10 cellular contexts compared by ENCODE assay signal in the genomic region with DNA sequence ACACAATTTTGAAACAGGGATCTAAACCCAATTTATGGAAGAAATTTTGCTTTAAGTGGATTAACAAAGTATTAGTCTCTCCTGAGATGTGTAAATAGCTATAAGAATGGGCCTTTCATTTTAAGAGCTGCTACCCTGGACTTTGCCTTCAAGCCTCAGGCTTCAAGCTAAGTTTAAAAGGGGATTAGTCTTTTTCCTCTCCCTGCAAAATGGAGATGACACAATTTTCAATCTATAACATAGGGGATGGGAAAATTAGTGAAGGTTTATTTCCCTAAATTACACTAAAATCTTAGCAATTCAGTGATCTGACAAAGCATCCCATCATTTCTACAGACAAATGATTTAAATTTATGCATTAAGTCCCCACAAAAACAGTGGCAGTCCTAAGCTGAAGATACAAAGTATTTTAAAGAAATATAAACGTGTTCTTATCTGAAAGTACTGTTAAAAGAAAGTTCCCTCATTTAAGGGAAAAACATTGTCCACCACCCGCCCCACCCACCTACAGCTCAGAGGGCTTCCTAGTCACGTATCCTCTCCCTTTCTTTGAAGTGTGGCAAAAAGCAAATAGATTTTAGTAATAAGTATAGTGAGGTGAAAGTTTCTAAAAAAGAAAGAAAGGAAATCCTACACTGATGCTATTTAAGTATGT. TPM values are rescaled to one million over a fixed set of nuclear protein-coding genes. Genes with fewer than 3 reads are reported as not detected.
DNase-seq lines count a peak whose midpoint lies in the region; ATAC-seq, FAIRE-seq and TF ChIP-seq lines count a peak whose summit lies in the region.
"Had no signal": no experiment of that assay in that cellular context is flagged by ENCODE, and none has a peak within 500 bp of the region (broad histone marks: within the 10 kb centered on the region; RNA-seq: fewer than 3 reads in every experiment).

No MANE protein-coding gene starts in this region.

- peaks cover 39% of the 10 kb centered on the region for H3K4me1 Mint-ChIP-seq in activated T-cell treated with anti-CD3 and anti-CD28 coated beads, Interleukin-2, amount 50 U/mL, for 72 hours (ENCODE audit: low read depth)

- H3K27ac Mint-ChIP-seq in activated T-cell treated with anti-CD3 and anti-CD28 coated beads, Interleukin-2, amount 50 U/mL, for 72 hours, result peak overlapping the region; percentile 57

- peak; percentile 73 for DNase-seq in activated effector memory CD4-positive, alpha-beta T cell treated with anti-CD3 and anti-CD28 coated beads, Interleukin-2, amount 50 U/mL, for 16 hours
- DNase-seq in activated effector memory CD4-positive, alpha-beta T cell treated with Interleukin-2 at 50 U/mL for 16 hours, result no peak
- DNase-seq in activated T-cell treated with anti-CD3 and anti-CD28 coated beads, Interleukin-2, amount 50 U/mL, for 72 hours, result peak in 1 of 2 donors; percentile 14
- DNase-seq in stimulated activated CD4-positive, alpha-beta T cell treated with anti-CD3 and anti-CD28 coated beads, Interleukin-4, amount 100 ng/mL, for 1 hour, result peak; percentile 15
- DNase-seq in H54 (ENCODE audit: insufficient read length, low spot score) (no peak), NCI-H524 treated with DMSO at 0.1 percent for 48 hours (lab: John Stamatoyannopoulos, UW) (no peak), amygdala (lab: John Stamatoyannopoulos, UW) (no peak)
- DNase-seq: body of pancreas, HCEC 1CT had no signal

- peak overlapping the region; percentile 55 to 59 for H3K4me3 Mint-ChIP-seq in activated T-cell treated with anti-CD3 and anti-CD28 coated beads, Interleukin-2, amount 50 U/mL, for 72 hours

- no peaks in the 10 kb centered on the region for H3K27me3 Mint-ChIP-seq in activated T-cell treated with anti-CD3 and anti-CD28 coated beads, Interleukin-2, amount 50 U/mL, for 72 hours (ENCODE audit: low read depth)

- H3K9me3 Mint-ChIP-seq in activated T-cell treated with anti-CD3 and anti-CD28 coated beads, Interleukin-2, amount 50 U/mL, for 72 hours, result no peaks in the 10 kb centered on the region

- H3K36me3 Mint-ChIP-seq in activated T-cell treated with anti-CD3 and anti-CD28 coated beads, Interleukin-2, amount 50 U/mL, for 72 hours (ENCODE audit: insufficient read depth in 2 of 2), result no peaks in the 10 kb centered on the region

- FAIRE-seq in H54 (lab: Jason Lieb, UNC), result no peak

- peak; percentile 67 for ATAC-seq in HG03095 (IDR thresholded peaks at IDR 0.05; ENCODE audit: unreplicated experiment)
- peak; percentile 58 to 67 for ATAC-seq in activated T-cell treated with anti-CD3 and anti-CD28 coated beads, Interleukin-2, amount 50 U/mL, for 72 hours (replicated peaks in 1 of 2)
- ATAC-seq: body of pancreas had no signal

- no peak for TF ChIP-seq POLR2A in H54 (IDR thresholded peaks at IDR 0.05; ENCODE audit: low read depth, low read length)

RNA-seq across cellular contexts. Expression of gene ARHGAP18, which starts 14.5 kb away (rescaled TPM):
- 1 to 10 TPM; 2.7 to 3.9 TPM for total RNA-seq in activated T-cell treated with anti-CD3 and anti-CD28 coated beads, Interleukin-2, amount 50 U/mL, for 72 hours

Comparison
In these comparisons a context has a peak if more than half of its experiments do, and no peak if none do; other contexts are left out.
1. DNase-seq: peak in activated effector memory CD4-positive, alpha-beta T cell treated with anti-CD3 and anti-CD28 coated beads, Interleukin-2, amount 50 U/mL, for 16 hours (single experiment) and stimulated activated CD4-positive, alpha-beta T cell treated with anti-CD3 and anti-CD28 coated beads, Interleukin-4, amount 100 ng/mL, for 1 hour (single experiment); none in activated effector memory CD4-positive, alpha-beta T cell treated with Interleukin-2 at 50 U/mL for 16 hours (single experiment), H54 (single experiment), NCI-H524 treated with DMSO at 0.1 percent for 48 hours (single experiment) and amygdala (0 of 56).